ENCODE assay signal across 20 cellular contexts in genomic region chr14:29042546-29042945, GRCh38.
"Had no signal": no experiment of that assay in that cellular context is flagged by ENCODE, and none has a peak within 500 bp of the region (broad histone marks: within the 10 kb centered on the region; RNA-seq: fewer than 3 reads in every experiment).

No MANE protein-coding gene starts in this region.

- H3K4me3 ChIP-seq: SJCRH30 had no signal

- ATAC-seq: Panc1, PC-3, Right ventricle myocardium inferior, SK-N-SH treated with all-trans-retinoic acid at 6 μM for 48 hours had no signal

- H3K36me3 ChIP-seq: SJCRH30 had no signal

- DNase-seq: KG1; NCI-H1092; NCI-H1105 treated with DMSO at 0.1 percent for 48 hours; NCI-H1417 treated with DMSO at 0.1 percent for 48 hours; NCI-H146; NCI-H187; NCI-H2029; NCI-H2107; NCI-H2227 treated with DMSO at 0.1 percent for 48 hours; NCI-H524; NCI-H526 treated with DMSO at 0.1 percent for 48 hours; NCI-H774; NK-92 treated with Interleukin-12 subunit alpha and Interleukin-12 subunit beta, amount 100 ng/mL, for 24 hours; PC-3; SHP77 treated with DMSO at 0.1 percent for 48 hours; SJCRH30; T-helper 1 cell had no signal

- H3K4me1 ChIP-seq: SJCRH30 had no signal

- H3K27me3 ChIP-seq: SJCRH30 had no signal

- H3K9me3 ChIP-seq: SJCRH30 had no signal

- H3K27ac ChIP-seq: SJCRH30 had no signal
